In the genomic region with DNA sequence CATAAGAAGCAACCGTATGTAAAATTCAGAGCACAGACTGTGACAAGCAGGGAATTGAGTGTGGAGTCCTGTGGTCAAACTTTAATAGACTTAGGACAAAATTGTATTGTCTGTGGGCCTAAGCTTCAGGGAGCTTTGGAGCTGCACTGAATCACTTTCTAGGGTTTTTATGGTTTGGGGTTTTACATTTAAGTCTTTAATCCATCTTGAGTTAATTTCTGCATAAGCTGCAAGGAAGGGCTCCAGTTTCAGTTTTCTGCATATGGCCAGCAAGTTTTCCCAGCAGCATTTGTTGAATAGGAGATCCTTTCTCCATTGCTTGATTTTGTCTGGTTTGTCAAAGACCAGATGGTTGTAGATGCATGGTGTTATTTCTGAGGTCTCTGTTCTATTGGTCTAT, we compare ENCODE assay signal across 35 cellular contexts.
"Had no signal": no experiment of that assay in that cellular context is flagged by ENCODE, and none has a peak within 500 bp of the region (broad histone marks: within the 10 kb centered on the region; RNA-seq: fewer than 3 reads in every experiment).

No MANE protein-coding gene starts in this region.

- H3K9me3 ChIP-seq: MG63 had no signal

- H3K4me3 ChIP-seq: MG63 had no signal

- H3K27ac ChIP-seq: KMS-11 had no signal

- DNase-seq: Karpas-422, Kasumi-1, MG63, MM.1S, NCI-H1048, NCI-H1092, NCI-H1092 treated with DMSO at 0.1 percent for 48 hours, NCI-H1105, NCI-H1105 treated with DMSO at 0.1 percent for 48 hours, NCI-H1417, NCI-H1417 treated with DMSO at 0.1 percent for 48 hours, NCI-H1436, NCI-H1436 treated with DMSO at 0.1 percent for 48 hours, NCI-H146, NCI-H1694, NCI-H1694 treated with DMSO at 0.1 percent for 48 hours, NCI-H187, NCI-H187 treated with DMSO at 0.1 percent for 48 hours, NCI-H1930, NCI-H2029, NCI-H2029 treated with DMSO at 0.1 percent for 48 hours, NCI-H2081, NCI-H2081 treated with DMSO at 0.1 percent for 48 hours, NCI-H2107, NCI-H2171, NCI-H2171 treated with DMSO at 0.1 percent for 48 hours, NCI-H2227 treated with DMSO at 0.1 percent for 48 hours, NCI-H226, NCI-H345, NCI-H446, NCI-H446 treated with DMSO at 0.1 percent for 48 hours, NCI-H510A, NCI-H510A treated with DMSO at 0.1 percent for 48 hours, NCI-H524 had no signal

- H3K27me3 ChIP-seq: MG63 had no signal

- H3K36me3 ChIP-seq: MG63 had no signal

- H3K9ac ChIP-seq: KMS-11 had no signal

- H3K4me2 ChIP-seq: KMS-11 had no signal
